ENCODE assay signal across 13 cellular contexts in genomic region chr15:46277994-46278885, GRCh38.
DNase-seq lines count a peak whose midpoint lies in the region; ATAC-seq and TF ChIP-seq lines count a peak whose summit lies in the region.
"Had no signal": no experiment of that assay in that cellular context is flagged by ENCODE, and none has a peak within 500 bp of the region (broad histone marks: within the 10 kb centered on the region; RNA-seq: fewer than 3 reads in every experiment).

No MANE protein-coding gene starts in this region.

- in situ Hi-C loops in gastrocnemius medialis (cut with MboI; ENCODE audit: low sequenced_read_pairs in 4 of 4) = no loop called here

- H3K4me3 ChIP-seq in BE2C (ENCODE audit: low read depth, low read length) (peak overlapping the region; percentile 32), gastrocnemius medialis (no peak overlapping the region)
- H3K4me3 ChIP-seq in CD8-positive, alpha-beta memory T cell (ENCODE audit: low read length) = no peak overlapping the region
- H3K4me3 ChIP-seq: suprapubic skin had no signal

- H3K36me3 ChIP-seq in BE2C = no peaks in the 10 kb centered on the region
- no peaks in the 10 kb centered on the region for H3K36me3 ChIP-seq in gastrocnemius medialis
- no peaks in the 10 kb centered on the region for H3K36me3 ChIP-seq in CD8-positive, alpha-beta memory T cell (ENCODE audit: insufficient read depth, low read length)
- H3K36me3 ChIP-seq: suprapubic skin had no signal

- TF ChIP-seq CTCF in BE2C (IDR thresholded peaks at IDR 0.05; ENCODE audit: low read depth, low read length) (no peak), gastrocnemius medialis (IDR thresholded peaks at IDR 0.05 in 4 of 5, conservative IDR thresholded peaks at IDR 0.05 in 1 of 5) (no peak)

- H3K27ac Mint-ChIP-seq in CD8-positive, alpha-beta memory T cell = no peak overlapping the region
- H3K27ac Mint-ChIP-seq: activated CD8-positive, alpha-beta memory T cell treated with anti-CD3 and anti-CD28 coated beads, Interleukin-2, amount 10 ng/mL, durations not matched to agents 7 days and 5 days; activated naive CD4-positive, alpha-beta T cell treated with anti-CD3 and anti-CD28 coated beads for 36 hours; immature natural killer cell had no signal

- no peak for ATAC-seq in gastrocnemius medialis
- ATAC-seq: activated CD8-positive, alpha-beta memory T cell treated with anti-CD3 and anti-CD28 coated beads, Interleukin-2, amount 10 ng/mL, durations not matched to agents 7 days and 5 days had no signal

- CTCF ChIA-PET in CD8-positive, alpha-beta memory T cell (lab: Charles Lee) = interaction anchor here (1.2 kb wide), 1 partner anchor 9 kb away, joined by 4 read pairs; no protein-coding TSS in a partner anchor

- POLR2A ChIA-PET in CD8-positive, alpha-beta memory T cell (lab: Charles Lee) = no interaction called here

- intact Hi-C loops in gastrocnemius medialis (cut with DNase I; ENCODE audit: low total_unique reads) = no loop called here

- peak; percentile 85 for DNase-seq in BE2C
- peak; percentile 61 for DNase-seq in NCI-H128 (lab: John Stamatoyannopoulos, UW; ENCODE audit: unreplicated experiment)
- DNase-seq in NCI-H345 (lab: John Stamatoyannopoulos, UW) = peak; percentile 75
- peak; percentile 85 to 96 for DNase-seq in cerebellar nuclear complex (lab: John Stamatoyannopoulos, UW)
- no peak for DNase-seq in gastrocnemius medialis
- DNase-seq in T-helper 1 cell = no peak
- DNase-seq in mesenteric fat pad (ENCODE audit: low spot score) = no peak
- no peak for DNase-seq in CD8-positive, alpha-beta memory T cell
- DNase-seq: activated CD8-positive, alpha-beta memory T cell treated with anti-CD3 and anti-CD28 coated beads, Interleukin-2, amount 10 ng/mL, durations not matched to agents 7 days and 5 days; activated naive CD4-positive, alpha-beta T cell treated with anti-CD3 and anti-CD28 coated beads for 36 hours; foreskin melanocyte; immature natural killer cell had no signal

- peaks cover 0 to 4% (median 2%) of the 10 kb centered on the region in 5 donors for H3K9me3 Mint-ChIP-seq in CD8-positive, alpha-beta memory T cell
- H3K9me3 Mint-ChIP-seq: activated naive CD4-positive, alpha-beta T cell treated with anti-CD3 and anti-CD28 coated beads for 36 hours had no signal

- H3K27me3 ChIP-seq in BE2C (no peaks in the 10 kb centered on the region), gastrocnemius medialis (no peaks in the 10 kb centered on the region)
- no peaks in the 10 kb centered on the region for H3K27me3 ChIP-seq in CD8-positive, alpha-beta memory T cell (ENCODE audit: insufficient read depth, low read length, poor library complexity, severe bottlenecking)
- H3K27me3 ChIP-seq: suprapubic skin had no signal

- no peaks in the 10 kb centered on the region for H3K4me1 Mint-ChIP-seq in CD8-positive, alpha-beta memory T cell
- H3K4me1 Mint-ChIP-seq: activated CD8-positive, alpha-beta memory T cell treated with anti-CD3 and anti-CD28 coated beads, Interleukin-2, amount 10 ng/mL, durations not matched to agents 7 days and 5 days; immature natural killer cell had no signal

- peaks cover 52% of the 10 kb centered on the region for H3K4me1 ChIP-seq in BE2C
- no peaks in the 10 kb centered on the region for H3K4me1 ChIP-seq in gastrocnemius medialis
- H3K4me1 ChIP-seq in CD8-positive, alpha-beta memory T cell (ENCODE audit: insufficient read depth, low read length) = no peaks in the 10 kb centered on the region
- H3K4me1 ChIP-seq: suprapubic skin had no signal

- H3K36me3 Mint-ChIP-seq in CD8-positive, alpha-beta memory T cell = no peaks in the 10 kb centered on the region
- H3K36me3 Mint-ChIP-seq: activated CD8-positive, alpha-beta memory T cell treated with anti-CD3 and anti-CD28 coated beads, Interleukin-2, amount 10 ng/mL, durations not matched to agents 7 days and 5 days; immature natural killer cell had no signal

- peaks cover 0 to 1% of the 10 kb centered on the region in 2 donors for H3K27me3 Mint-ChIP-seq in CD8-positive, alpha-beta memory T cell
- H3K27me3 Mint-ChIP-seq: activated CD8-positive, alpha-beta memory T cell treated with anti-CD3 and anti-CD28 coated beads, Interleukin-2, amount 10 ng/mL, durations not matched to agents 7 days and 5 days had no signal

- no peak overlapping the region for H3K4me3 Mint-ChIP-seq in CD8-positive, alpha-beta memory T cell
- H3K4me3 Mint-ChIP-seq: activated CD8-positive, alpha-beta memory T cell treated with anti-CD3 and anti-CD28 coated beads, Interleukin-2, amount 10 ng/mL, durations not matched to agents 7 days and 5 days; activated naive CD4-positive, alpha-beta T cell treated with anti-CD3 and anti-CD28 coated beads for 36 hours; immature natural killer cell had no signal

- H3K27ac ChIP-seq in gastrocnemius medialis = no peak overlapping the region
- no peak overlapping the region for H3K27ac ChIP-seq in CD8-positive, alpha-beta memory T cell (ENCODE audit: low read depth, low read length)
- H3K27ac ChIP-seq: suprapubic skin had no signal

- no peaks in the 10 kb centered on the region for H3K9me3 ChIP-seq in BE2C
- H3K9me3 ChIP-seq in gastrocnemius medialis = no peaks in the 10 kb centered on the region
- H3K9me3 ChIP-seq in CD8-positive, alpha-beta memory T cell (ENCODE audit: low read length) = no peaks in the 10 kb centered on the region
- H3K9me3 ChIP-seq: suprapubic skin had no signal

- no peak for TF ChIP-seq POLR2A in gastrocnemius medialis (IDR thresholded peaks at IDR 0.05)

Comparison
In these comparisons a context has a peak if more than half of its experiments do, and no peak if none do; other contexts are left out.
1. DNase-seq: peak in BE2C (single experiment), NCI-H128 (single experiment), NCI-H345 (single experiment) and cerebellar nuclear complex (2 of 2); none in gastrocnemius medialis (0 of 2), T-helper 1 cell (0 of 5), mesenteric fat pad (single experiment) and CD8-positive, alpha-beta memory T cell (0 of 5).